1 cellular context compared by ENCODE assay signal in genomic region chr12:124979568-124979967, GRCh38.
TF ChIP-seq lines count a peak whose summit lies in the region.

No MANE protein-coding gene starts in this region.

TF ChIP-seq in K562, 482 proteins besides CTCF, POLR2A, EP300 and RAD21:
- peak; percentile 30; the same call in 1 of the 2 replicates for TF ChIP-seq ATF3 (IDR thresholded peaks at IDR 0.05)
- TF ChIP-seq ATF3 (CRISPR knock-in tag; conservative IDR thresholded peaks at IDR 0.05), result no peak
- no peak for TF ChIP-seq MXD1 (CRISPR knock-in tag; IDR thresholded peaks at IDR 0.05; ENCODE audit: borderline replicate concordance, poor library complexity, severe bottlenecking)
